34 cellular contexts compared by ENCODE assay signal in the genomic region with DNA sequence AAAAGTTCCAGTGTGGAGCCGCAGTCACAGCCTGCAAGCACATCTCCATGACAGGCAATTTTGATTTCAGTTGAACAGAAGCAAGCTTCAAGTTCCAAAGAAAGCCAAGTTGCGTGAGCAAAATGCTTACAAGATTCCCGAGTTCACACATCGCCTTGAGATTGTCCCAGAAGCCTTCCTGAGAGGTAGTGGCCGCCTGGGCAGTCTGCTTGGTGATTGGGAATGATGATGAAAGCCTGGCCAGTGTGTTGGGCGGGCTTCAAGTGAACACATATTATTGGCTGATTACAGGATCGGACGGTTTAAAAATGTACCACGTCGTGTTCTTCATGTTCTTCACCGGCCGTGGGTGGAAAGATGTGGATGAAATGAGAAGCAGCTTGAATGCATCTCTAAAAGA.
"Had no signal": no experiment of that assay in that cellular context is flagged by ENCODE, and none has a peak within 500 bp of the region (broad histone marks: within the 10 kb centered on the region; RNA-seq: fewer than 3 reads in every experiment).

No MANE protein-coding gene starts in this region.

- DNase-seq: activated B cell treated with CpG ODN at 0.5 μM for 24 hours; activated CD4-positive, alpha-beta memory T cell treated with anti-CD3 and anti-CD28 coated beads for 36 hours; activated CD4-positive, alpha-beta T cell treated with anti-CD3 and anti-CD28 coated beads for 4 hours; activated CD4-positive, alpha-beta T cell treated with anti-CD3 and anti-CD28 coated beads, Interleukin-2, amount 50 U/mL, for 1 hour; activated CD4-positive, CD25-positive, alpha-beta regulatory T cell treated with anti-CD3 and anti-CD28 coated beads, Interleukin-2, amount 50 U/mL, for 72 hours; activated CD8-positive, alpha-beta memory T cell treated with anti-CD3 and anti-CD28 coated beads, Interleukin-2, amount 50 U/mL, for 4 hours; activated gamma-delta T cell treated with Interleukin-2 at 50 U/mL for 16 hours; activated naive CD4-positive, alpha-beta T cell treated with anti-CD3 and anti-CD28 coated beads for 36 hours; activated T-cell treated with anti-CD3 and anti-CD28 coated beads for 4 hours; activated T-cell treated with anti-CD3 and anti-CD28 coated beads, Interleukin-2, amount 50 U/mL, for 4 hours; adrenal gland; central memory CD4-positive, alpha-beta T cell; Karpas-422; NCI-H1092; NCI-H1436 treated with DMSO at 0.1 percent for 48 hours; NCI-H1694 treated with DMSO at 0.1 percent for 48 hours; NCI-H2029; NCI-H2171; NCI-H510A; NCI-H526; NCI-H748 treated with DMSO at 0.1 percent for 48 hours; NK-92 treated with Interleukin-12 subunit alpha and Interleukin-12 subunit beta, amount 100 ng/mL, for 24 hours; PC-3; SHP77; SJCRH30; T-cell; T-helper 17 cell had no signal

- FAIRE-seq: K562, RCC 7860 had no signal

- H3K27ac ChIP-seq: adrenal gland, SJCRH30, SK-N-MC, VCaP had no signal

- H3K36me3 ChIP-seq: adrenal gland, SJCRH30 had no signal

- H3K27me3 ChIP-seq: SJCRH30 had no signal

- H3K4me1 ChIP-seq: adrenal gland had no signal

- ATAC-seq: activated naive CD4-positive, alpha-beta T cell treated with anti-CD3 and anti-CD28 coated beads, Interleukin-2, amount 50 U/mL, for 72 hours; activated T-cell treated with anti-CD3 and anti-CD28 coated beads, Interleukin-2, amount 50 U/mL, for 4 hours; K562; PC-3; T-cell; T-helper 17 cell had no signal

- H3K9me3 Mint-ChIP-seq: activated B cell treated with CpG ODN at 0.5 μM for 24 hours; activated CD4-positive, alpha-beta memory T cell treated with anti-CD3 and anti-CD28 coated beads for 36 hours; activated naive CD4-positive, alpha-beta T cell treated with anti-CD3 and anti-CD28 coated beads for 36 hours; activated naive CD4-positive, alpha-beta T cell treated with anti-CD3 and anti-CD28 coated beads, Interleukin-2, amount 50 U/mL, for 72 hours; activated T-cell treated with anti-CD3 and anti-CD28 coated beads, Interleukin-2, amount 50 U/mL, for 4 hours; activated T-helper 1 cell treated with anti-CD3 and anti-CD28 coated beads, Interleukin-12 subunit alpha, Interleukin-12 subunit beta, Interleukin-2, Interleukin-4 antibody, amounts not matched to agents 30 ng/mL and 10 ng/mL and 1 ng/mL, durations not matched to agents 14 hours and 24 hours and 36 hours had no signal

- H3K4me3 Mint-ChIP-seq: activated B cell treated with CpG ODN at 0.5 μM for 24 hours; activated CD4-positive, alpha-beta memory T cell treated with anti-CD3 and anti-CD28 coated beads for 36 hours; activated naive CD4-positive, alpha-beta T cell treated with anti-CD3 and anti-CD28 coated beads for 36 hours; activated T-cell treated with anti-CD3 and anti-CD28 coated beads, Interleukin-2, amount 50 U/mL, for 4 hours; activated T-helper 1 cell treated with anti-CD3 and anti-CD28 coated beads, Interleukin-12 subunit alpha, Interleukin-12 subunit beta, Interleukin-2, Interleukin-4 antibody, amounts not matched to agents 30 ng/mL and 10 ng/mL and 1 ng/mL, durations not matched to agents 14 hours and 24 hours and 36 hours; brain; T-cell; T-helper 17 cell had no signal

- H3K36me3 Mint-ChIP-seq: activated CD4-positive, alpha-beta memory T cell treated with anti-CD3 and anti-CD28 coated beads for 36 hours; activated naive CD4-positive, alpha-beta T cell treated with anti-CD3 and anti-CD28 coated beads, Interleukin-2, amount 50 U/mL, for 72 hours; brain; T-cell had no signal

- H3K27ac Mint-ChIP-seq: activated B cell treated with CpG ODN at 0.5 μM for 24 hours; activated CD4-positive, alpha-beta memory T cell treated with anti-CD3 and anti-CD28 coated beads for 36 hours; activated naive CD4-positive, alpha-beta T cell treated with anti-CD3 and anti-CD28 coated beads for 36 hours; activated naive CD4-positive, alpha-beta T cell treated with anti-CD3 and anti-CD28 coated beads, Interleukin-2, amount 50 U/mL, for 72 hours; activated T-helper 1 cell treated with anti-CD3 and anti-CD28 coated beads, Interleukin-12 subunit alpha, Interleukin-12 subunit beta, Interleukin-2, Interleukin-4 antibody, amounts not matched to agents 30 ng/mL and 10 ng/mL and 1 ng/mL, durations not matched to agents 14 hours and 24 hours and 36 hours; brain; T-cell; T-helper 17 cell had no signal

- H3K4me3 ChIP-seq: adrenal gland, K562, SJCRH30, SK-N-MC had no signal

- H3K9me3 ChIP-seq: adrenal gland, SJCRH30 had no signal

- H3K4me1 Mint-ChIP-seq: activated B cell treated with CpG ODN at 0.5 μM for 24 hours, T-cell, T-helper 17 cell had no signal
